In genomic region chr19:58560921-58561320, GRCh38 we compare ENCODE assay signal across 14 cellular contexts. TPM values are rescaled to one million over a fixed set of nuclear protein-coding genes. Genes with fewer than 3 reads are reported as not detected.
DNase-seq lines count a peak whose midpoint lies in the region; ATAC-seq and TF ChIP-seq lines count a peak whose summit lies in the region.
"Had no signal": no experiment of that assay in that cellular context is flagged by ENCODE, and none has a peak within 500 bp of the region (broad histone marks: within the 10 kb centered on the region; RNA-seq: fewer than 3 reads in every experiment).

No MANE protein-coding gene starts in this region.

- no peak for ATAC-seq in natural killer cell treated with Interleukin-12 subunit alpha and Interleukin-12 subunit beta and Interleukin-15 and Interleukin-18, amount 100 ng/mL, for 72 hours

- no peaks in the 10 kb centered on the region for H3K27me3 Mint-ChIP-seq in T-helper 2 cell treated with Interferon-gamma antibody and Interleukin-4, amounts not matched to agents 5 μg/mL and 100 μg/mL, for 36 hours (ENCODE audit: low read depth)
- H3K27me3 Mint-ChIP-seq in HFFc6 (ENCODE audit: insufficient read depth): peaks cover 11% of the 10 kb centered on the region
- no peaks in the 10 kb centered on the region for H3K27me3 Mint-ChIP-seq in activated naive CD8-positive, alpha-beta T cell
- H3K27me3 Mint-ChIP-seq in natural killer cell treated with Interleukin-12 subunit alpha and Interleukin-12 subunit beta and Interleukin-15 and Interleukin-18, amount 100 ng/mL, for 72 hours: peaks cover 0 to 3% of the 10 kb centered on the region in 2 donors

- peak overlapping the region; percentile 98 for H3K27ac Mint-ChIP-seq in T-helper 2 cell treated with Interferon-gamma antibody and Interleukin-4, amounts not matched to agents 5 μg/mL and 100 μg/mL, for 36 hours
- peak overlapping the region; percentile 100; the same call in 1 of the 2 replicates for H3K27ac Mint-ChIP-seq in HFFc6
- H3K27ac Mint-ChIP-seq in activated naive CD8-positive, alpha-beta T cell: no peak overlapping the region
- H3K27ac Mint-ChIP-seq in natural killer cell treated with Interleukin-12 subunit alpha and Interleukin-12 subunit beta and Interleukin-15 and Interleukin-18, amount 100 ng/mL, for 72 hours: peak overlapping the region in 1 of 2 donors; percentile 100
- H3K27ac Mint-ChIP-seq: endodermal cell had no signal

- TF ChIP-seq CTCF in HFFc6 (IDR thresholded peaks at IDR 0.05): no peak

- peaks cover 41% of the 10 kb centered on the region for H3K4me1 Mint-ChIP-seq in T-helper 2 cell treated with Interferon-gamma antibody and Interleukin-4, amounts not matched to agents 5 μg/mL and 100 μg/mL, for 36 hours (ENCODE audit: low read depth)
- peaks cover 29% of the 10 kb centered on the region for H3K4me1 Mint-ChIP-seq in HFFc6 (ENCODE audit: low read depth)
- peaks cover 53% of the 10 kb centered on the region for H3K4me1 Mint-ChIP-seq in activated naive CD8-positive, alpha-beta T cell (ENCODE audit: low read depth)
- peaks cover 47 to 53% of the 10 kb centered on the region in 2 donors for H3K4me1 Mint-ChIP-seq in natural killer cell treated with Interleukin-12 subunit alpha and Interleukin-12 subunit beta and Interleukin-15 and Interleukin-18, amount 100 ng/mL, for 72 hours (ENCODE audit: low read depth in 2 of 2)

- no peaks in the 10 kb centered on the region for H3K9me3 Mint-ChIP-seq in T-helper 2 cell treated with Interferon-gamma antibody and Interleukin-4, amounts not matched to agents 5 μg/mL and 100 μg/mL, for 36 hours
- H3K9me3 Mint-ChIP-seq in HFFc6: peaks cover 4% of the 10 kb centered on the region; the same call in 1 of the 2 replicates
- H3K9me3 Mint-ChIP-seq in activated naive CD8-positive, alpha-beta T cell (ENCODE audit: low read depth): no peaks in the 10 kb centered on the region
- H3K9me3 Mint-ChIP-seq in natural killer cell treated with Interleukin-12 subunit alpha and Interleukin-12 subunit beta and Interleukin-15 and Interleukin-18, amount 100 ng/mL, for 72 hours: no peaks in the 10 kb centered on the region
- H3K9me3 Mint-ChIP-seq: endodermal cell had no signal

- DNase-seq in T-helper 2 cell treated with Interferon-gamma antibody and Interleukin-4, amounts not matched to agents 5 μg/mL and 100 μg/mL, for 36 hours (ENCODE audit: low spot score): no peak
- DNase-seq in T-helper 2 cell: no peak
- no peak for DNase-seq in HFFc6
- peak; percentile 28 for DNase-seq in natural killer cell treated with Interleukin-12 subunit alpha and Interleukin-12 subunit beta and Interleukin-15 and Interleukin-18, amount 100 ng/mL, for 72 hours (ENCODE audit: low spot score)
- DNase-seq in SK-N-DZ (ENCODE audit: low spot score): no peak
- no peak for DNase-seq in NCI-H187 treated with DMSO at 0.1 percent for 48 hours (lab: John Stamatoyannopoulos, UW)
- no peak for DNase-seq in SHP77 treated with DMSO at 0.1 percent for 48 hours (lab: John Stamatoyannopoulos, UW)
- DNase-seq: COR-L47, endodermal cell, NCI-H1092 treated with DMSO at 0.1 percent for 48 hours, NCI-H226, stomach, uterus had no signal

- peak overlapping the region; percentile 99 for H3K4me3 Mint-ChIP-seq in T-helper 2 cell treated with Interferon-gamma antibody and Interleukin-4, amounts not matched to agents 5 μg/mL and 100 μg/mL, for 36 hours
- no peak overlapping the region for H3K4me3 Mint-ChIP-seq in HFFc6
- peak overlapping the region; percentile 98 for H3K4me3 Mint-ChIP-seq in activated naive CD8-positive, alpha-beta T cell
- peak overlapping the region; percentile 67 for H3K4me3 Mint-ChIP-seq in natural killer cell treated with Interleukin-12 subunit alpha and Interleukin-12 subunit beta and Interleukin-15 and Interleukin-18, amount 100 ng/mL, for 72 hours

- peaks cover 34% of the 10 kb centered on the region for H3K36me3 Mint-ChIP-seq in T-helper 2 cell treated with Interferon-gamma antibody and Interleukin-4, amounts not matched to agents 5 μg/mL and 100 μg/mL, for 36 hours (ENCODE audit: low read depth)
- H3K36me3 Mint-ChIP-seq in HFFc6 (ENCODE audit: low read depth): peaks cover 26% of the 10 kb centered on the region
- H3K36me3 Mint-ChIP-seq in activated naive CD8-positive, alpha-beta T cell: peaks cover 4% of the 10 kb centered on the region
- peaks cover 9% of the 10 kb centered on the region for H3K36me3 Mint-ChIP-seq in natural killer cell treated with Interleukin-12 subunit alpha and Interleukin-12 subunit beta and Interleukin-15 and Interleukin-18, amount 100 ng/mL, for 72 hours

RNA-seq across cellular contexts. Expression of gene UBE2M, which starts 2.5 kb away (rescaled TPM):
- total RNA-seq in HFFc6 (2021; fragmentation: NEBNext Ultra II Directional; extraction: Animal tissue kit (Norgen Biotek cat#: 25700)): 100 to 1,000 TPM in 5 of 6 experiments, 10 to 100 TPM in 1; 91.5 to 114 (median 106) TPM
- 100 to 1,000 TPM; 161 to 183 TPM for total RNA-seq in natural killer cell treated with Interleukin-12 subunit alpha and Interleukin-12 subunit beta and Interleukin-15 and Interleukin-18, amount 100 ng/mL, for 72 hours
- 63.0 and 69.2 TPM in 2 replicates for polyA plus RNA-seq in SK-N-DZ (2014; cell fraction: cytosol; rRNA removed)
- 59.7 and 69.5 TPM in 2 replicates for polyA plus RNA-seq in SK-N-DZ (2014; cell fraction: nucleus; rRNA removed)

RNA-seq across cellular contexts. Expression of gene CHMP2A, which starts 6.0 kb away (rescaled TPM):
- total RNA-seq in HFFc6 (2021; fragmentation: NEBNext Ultra II Directional; extraction: Animal tissue kit (Norgen Biotek cat#: 25700)): 100 to 1,000 TPM; 100 to 126 (median 120) TPM
- 10 to 100 TPM; 60.2 to 99.9 TPM for total RNA-seq in natural killer cell treated with Interleukin-12 subunit alpha and Interleukin-12 subunit beta and Interleukin-15 and Interleukin-18, amount 100 ng/mL, for 72 hours
- 85.0 and 86.3 TPM in 2 replicates for polyA plus RNA-seq in SK-N-DZ (2014; cell fraction: cytosol; rRNA removed)
- 46.1 and 47.8 TPM in 2 replicates for polyA plus RNA-seq in SK-N-DZ (2014; cell fraction: nucleus; rRNA removed)

RNA-seq across cellular contexts. Expression of gene MZF1, which starts 12.2 kb away (rescaled TPM):
- 10 to 100 TPM in 3 of 6 experiments, 1 to 10 TPM in 3; 8.3 to 12.4 (median 9.3) TPM for total RNA-seq in HFFc6 (2021; fragmentation: NEBNext Ultra II Directional; extraction: Animal tissue kit (Norgen Biotek cat#: 25700))
- total RNA-seq in natural killer cell treated with Interleukin-12 subunit alpha and Interleukin-12 subunit beta and Interleukin-15 and Interleukin-18, amount 100 ng/mL, for 72 hours: 10 to 100 TPM; 20.9 to 28.8 TPM
- polyA plus RNA-seq in SK-N-DZ (2014; cell fraction: cytosol; rRNA removed): 12.0 and 14.7 TPM in 2 replicates
- polyA plus RNA-seq in SK-N-DZ (2014; cell fraction: nucleus; rRNA removed): 72.1 and 102 TPM in 2 replicates

RNA-seq across cellular contexts. Expression of gene TRIM28, which starts 17.1 kb away (rescaled TPM):
- total RNA-seq in HFFc6 (2021; fragmentation: NEBNext Ultra II Directional; extraction: Animal tissue kit (Norgen Biotek cat#: 25700)): 100 to 1,000 TPM; 376 to 529 (median 445) TPM
- total RNA-seq in natural killer cell treated with Interleukin-12 subunit alpha and Interleukin-12 subunit beta and Interleukin-15 and Interleukin-18, amount 100 ng/mL, for 72 hours: 100 to 1,000 TPM; 424 to 774 TPM
- 375 and 400 TPM in 2 replicates for polyA plus RNA-seq in SK-N-DZ (2014; cell fraction: cytosol; rRNA removed)
- 509 and 535 TPM in 2 replicates for polyA plus RNA-seq in SK-N-DZ (2014; cell fraction: nucleus; rRNA removed)

RNA-seq across cellular contexts. Expression of gene ZBTB45, which starts 41.3 kb away (rescaled TPM):
- 10 to 100 TPM; 15.0 to 17.4 (median 16.7) TPM for total RNA-seq in HFFc6 (2021; fragmentation: NEBNext Ultra II Directional; extraction: Animal tissue kit (Norgen Biotek cat#: 25700))
- 10 to 100 TPM; 18.0 to 25.9 TPM for total RNA-seq in natural killer cell treated with Interleukin-12 subunit alpha and Interleukin-12 subunit beta and Interleukin-15 and Interleukin-18, amount 100 ng/mL, for 72 hours
- 4.4 and 4.8 TPM in 2 replicates for polyA plus RNA-seq in SK-N-DZ (2014; cell fraction: cytosol; rRNA removed)
- 4.1 and 4.5 TPM in 2 replicates for polyA plus RNA-seq in SK-N-DZ (2014; cell fraction: nucleus; rRNA removed)
